30 cellular contexts compared by ENCODE assay signal in the genomic region with DNA sequence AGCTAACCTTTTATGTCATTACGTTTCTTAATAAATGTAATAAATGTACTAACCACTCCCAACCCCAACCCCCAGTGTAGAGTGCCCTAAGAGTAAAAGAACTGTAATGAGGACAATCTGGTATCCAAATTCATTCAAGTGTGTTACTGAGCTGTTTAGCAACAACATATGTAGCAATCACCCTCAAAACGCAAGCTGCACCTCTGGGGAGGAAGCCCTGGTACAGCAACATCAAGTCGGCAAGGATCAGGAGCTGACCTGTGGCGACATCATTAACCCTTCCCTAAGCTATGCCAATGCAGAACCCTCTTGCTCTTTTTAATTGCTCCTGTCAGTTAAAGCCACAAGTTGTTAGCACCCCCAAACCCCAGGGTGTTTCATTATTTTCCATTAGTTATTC. TPM values are rescaled to one million over a fixed set of nuclear protein-coding genes. Genes with fewer than 3 reads are reported as not detected.
DNase-seq lines count a peak whose midpoint lies in the region; ATAC-seq and TF ChIP-seq lines count a peak whose summit lies in the region.
"Had no signal": no experiment of that assay in that cellular context is flagged by ENCODE, and none has a peak within 500 bp of the region (broad histone marks: within the 10 kb centered on the region; RNA-seq: fewer than 3 reads in every experiment).

No MANE protein-coding gene starts in this region.

- no peak for TF ChIP-seq EP300 in esophagus muscularis mucosa (IDR thresholded peaks at IDR 0.05)

- intact Hi-C loops in esophagus muscularis mucosa (cut with DNase I): no loop called here

- no peaks in the 10 kb centered on the region for H3K9me3 ChIP-seq in esophagus muscularis mucosa
- H3K9me3 ChIP-seq: BE2C, pancreas, SJSA1, tibial nerve had no signal

- no peak for ATAC-seq in GM21423 (IDR thresholded peaks at IDR 0.05; ENCODE audit: unreplicated experiment)
- ATAC-seq: activated naive CD4-positive, alpha-beta T cell treated with anti-CD3 and anti-CD28 coated beads, Interleukin-2, amount 50 U/mL, for 72 hours; activated T-helper 17 cell treated with anti-CD3 and anti-CD28 coated beads, Interleukin-2, amount 50 U/mL, for 72 hours; HepG2; naive thymus-derived CD4-positive, alpha-beta T cell; pancreas; right cardiac atrium; stimulated activated naive CD8-positive, alpha-beta T cell treated with anti-CD3 and anti-CD28 coated beads, Interleukin-15, Interleukin-2, amounts not matched to agents 100 U/mL and 50 U/mL, for 24 hours had no signal

- no peaks in the 10 kb centered on the region for H3K27me3 ChIP-seq in esophagus muscularis mucosa
- H3K27me3 ChIP-seq: BE2C, pancreas, SJSA1, tibial nerve had no signal

- 49% methylated on average over 4 of the region's 4 CpGs for WGBS in esophagus muscularis mucosa

- DNase-seq in NCI-H2171 treated with DMSO at 0.1 percent for 48 hours (lab: John Stamatoyannopoulos, UW): peak; percentile 18
- no peak for DNase-seq in NCI-H2171 (lab: John Stamatoyannopoulos, UW)
- DNase-seq in NOMO-1 treated with DMSO at 0.1 percent for 48 hours (lab: John Stamatoyannopoulos, UW; ENCODE audit: unreplicated experiment): peak; percentile 81
- DNase-seq in esophagus muscularis mucosa (ENCODE audit: extremely low spot score): peak; percentile 34
- DNase-seq in renal cortical epithelial cell (ENCODE audit: low read depth): peak; percentile 27
- no peak for DNase-seq in activated CD4-positive, alpha-beta T cell treated with anti-CD3 and anti-CD28 coated beads for 1 hour
- DNase-seq in NCI-H82 treated with DMSO at 0.1 percent for 48 hours (lab: John Stamatoyannopoulos, UW; ENCODE audit: unreplicated experiment): no peak
- DNase-seq: 8988T; activated CD4-positive, alpha-beta T cell treated with anti-CD3 and anti-CD28 coated beads, Interleukin-2, amount 50 U/mL, for 4 hours; activated CD8-positive, alpha-beta memory T cell treated with anti-CD3 and anti-CD28 coated beads, Interleukin-2, amount 50 U/mL, for 4 hours; BE2C; cerebellar nuclear complex; GOT3; kidney glomerular epithelial cell; naive thymus-derived CD4-positive, alpha-beta T cell; NCI-H1436 treated with DMSO at 0.1 percent for 48 hours; NCI-H748 treated with DMSO at 0.1 percent for 48 hours; pancreas; right cardiac atrium; stimulated activated CD4-positive, alpha-beta T cell treated with anti-CD3 and anti-CD28 coated beads, Interleukin-12 subunit alpha, Interleukin-12 subunit beta, amount 100 ng/mL, for 4 hours; stimulated activated CD4-positive, alpha-beta T cell treated with anti-CD3 and anti-CD28 coated beads, Interleukin-4, amount 100 ng/mL, for 4 hours; stimulated activated naive CD8-positive, alpha-beta T cell treated with anti-CD3 and anti-CD28 coated beads, Interleukin-15, Interleukin-2, amounts not matched to agents 100 U/mL and 50 U/mL, for 24 hours; WERI-Rb-1 had no signal

- no peak for TF ChIP-seq POLR2A in esophagus muscularis mucosa (IDR thresholded peaks at IDR 0.05; ENCODE audit: low read depth)

- H3K36me3 ChIP-seq in esophagus muscularis mucosa: peaks cover 0 to 52% (median 32%) of the 10 kb centered on the region in 4 donors
- H3K36me3 ChIP-seq: pancreas had no signal

- no peak overlapping the region for H3K4me3 ChIP-seq in esophagus muscularis mucosa
- H3K4me3 ChIP-seq: pancreas, SJSA1, tibial nerve had no signal

- H3K4me1 ChIP-seq in esophagus muscularis mucosa: peaks cover 7 to 40% (median 33%) of the 10 kb centered on the region in 4 donors

- no peak overlapping the region for H3K27ac ChIP-seq in esophagus muscularis mucosa (replicated peaks in 1 of 4)
- H3K27ac ChIP-seq: epithelial cell of prostate, pancreas, SJSA1, WERI-Rb-1 had no signal

- TF ChIP-seq CTCF in esophagus muscularis mucosa (IDR thresholded peaks at IDR 0.05): no peak

RNA-seq across cellular contexts. Expression of a gene that starts 47.1 kb away (rescaled TPM):
- total RNA-seq in esophagus muscularis mucosa (10 to 100 TPM; 19.4 to 38.0 (median 23.2) TPM), renal cortical epithelial cell (31.4 and 38.8 TPM in 2 replicates)

RNA-seq across cellular contexts. Expression of a gene that starts 58.2 kb away (rescaled TPM):
- total RNA-seq in esophagus muscularis mucosa: 10 to 100 TPM; 10.8 to 23.5 (median 15.4) TPM
- 27.4 and 28.7 TPM in 2 replicates for total RNA-seq in renal cortical epithelial cell

Comparison
In these comparisons a context has a peak if more than half of its experiments do, and no peak if none do; other contexts are left out.
1. DNase-seq: peak in NCI-H2171 treated with DMSO at 0.1 percent for 48 hours (single experiment), NOMO-1 treated with DMSO at 0.1 percent for 48 hours (single experiment), esophagus muscularis mucosa (single experiment) and renal cortical epithelial cell (single experiment); none in NCI-H2171 (single experiment), activated CD4-positive, alpha-beta T cell treated with anti-CD3 and anti-CD28 coated beads for 1 hour (single experiment) and NCI-H82 treated with DMSO at 0.1 percent for 48 hours (single experiment).